ENCODE assay signal across 10 cellular contexts in the genomic region with DNA sequence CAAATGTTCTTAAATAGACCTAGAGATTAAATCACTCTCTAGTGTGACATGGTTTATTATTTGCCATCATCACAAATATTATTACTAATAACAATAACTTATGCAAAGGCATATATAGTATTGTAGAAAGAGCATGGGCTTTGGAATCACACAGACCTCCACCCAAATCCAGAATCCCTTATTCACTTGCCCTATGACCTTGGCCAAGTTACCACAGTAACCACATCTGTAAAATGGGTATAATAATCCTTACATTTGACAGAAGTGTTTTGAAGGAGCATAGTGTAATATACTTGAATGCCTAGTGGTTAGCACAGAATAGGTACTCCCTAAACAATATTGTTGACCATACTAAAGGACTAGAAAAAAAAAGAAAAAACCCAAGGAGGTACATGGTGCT.
"Had no signal": no experiment of that assay in that cellular context is flagged by ENCODE, and none has a peak within 500 bp of the region (broad histone marks: within the 10 kb centered on the region; RNA-seq: fewer than 3 reads in every experiment).

No MANE protein-coding gene starts in this region.

- H3K4me1 ChIP-seq: HAP-1 had no signal

- FAIRE-seq: H1, H54 had no signal

- ATAC-seq: GM23338 had no signal

- H3K9ac ChIP-seq: GM23248 had no signal

- H3K27ac ChIP-seq: GM23248 had no signal

- H3K9me3 ChIP-seq: HAP-1 had no signal

- DNase-seq: GM23248, GOT3, H7, H9, HCEC 1CT, HFFc6 had no signal

- H3K4me2 ChIP-seq: GM23338 had no signal

- H2AFZ ChIP-seq: GM23248, GM23338 had no signal

- H3K4me3 ChIP-seq: GM23248, GM23338, HAP-1 had no signal
